In genomic region chr13:33186851-33187250, GRCh38 we compare ENCODE assay signal across 12 cellular contexts.
DNase-seq lines count a peak whose midpoint lies in the region; ATAC-seq and TF ChIP-seq lines count a peak whose summit lies in the region.
"Had no signal": no experiment of that assay in that cellular context is flagged by ENCODE, and none has a peak within 500 bp of the region (broad histone marks: within the 10 kb centered on the region; RNA-seq: fewer than 3 reads in every experiment).

No MANE protein-coding gene starts in this region.

- dilution Hi-C loops in mammary epithelial cell (cut with HindIII; ENCODE audit: low sequenced_read_pairs) = no loop called here

- H4K20me1 ChIP-seq in mammary epithelial cell (ENCODE audit: insufficient read depth, low read length) = no peaks in the 10 kb centered on the region

- DNase-seq in MCF 10A (ENCODE audit: unreplicated experiment) (peak; percentile 25), mammary epithelial cell (no peak), amniotic epithelial cell (ENCODE audit: low read depth) (peak; percentile 70), kidney glomerular epithelial cell (lab: John Stamatoyannopoulos, UW) (peak; percentile 82), upper lobe of left lung (no peak), cerebellar nuclear complex (lab: John Stamatoyannopoulos, UW) (no peak), NCI-H2029 treated with DMSO at 0.1 percent for 48 hours (lab: John Stamatoyannopoulos, UW) (no peak)
- no peak for DNase-seq in naive thymus-derived CD4-positive, alpha-beta T cell
- DNase-seq: C1 segment of cervical spinal cord; hypothalamus; NCI-H2107; stimulated activated CD4-positive, alpha-beta T cell treated with anti-CD3 and anti-CD28 coated beads, Interleukin-4, amount 100 ng/mL, for 24 hours had no signal

- H3K4me2 ChIP-seq in mammary epithelial cell (ENCODE audit: insufficient read depth, low read depth, low read length) = no peak overlapping the region

- H3K4me3 ChIP-seq in mammary epithelial cell (replicated peaks in 1 of 3; ENCODE audit: insufficient read depth in 1 of 3, low read depth in 2 of 3, low read length in 3 of 3) = no peak overlapping the region
- no peak overlapping the region for H3K4me3 ChIP-seq in upper lobe of left lung
- no peak overlapping the region for H3K4me3 ChIP-seq in naive thymus-derived CD4-positive, alpha-beta T cell (ENCODE audit: low read length)

- no peak for TF ChIP-seq POLR2A in upper lobe of left lung (IDR thresholded peaks at IDR 0.05)

- H3K27me3 Mint-ChIP-seq in MCF 10A (ENCODE audit: insufficient read depth, unreplicated experiment) = no peaks in the 10 kb centered on the region
- H3K27me3 Mint-ChIP-seq in naive thymus-derived CD4-positive, alpha-beta T cell = peaks cover 0 to 29% (median 21%) of the 10 kb centered on the region in 5 donors

- no peak overlapping the region for H2AFZ ChIP-seq in mammary epithelial cell (ENCODE audit: low read depth, low read length)

- WGBS in mammary epithelial cell (ENCODE audit: low coverage, missing lambda C conversion rate) = 99% methylated on average over 6 of the region's 7 CpGs
- 60 to 61% methylated on average over 7 of the region's 7 CpGs for WGBS in upper lobe of left lung, 2 donors

- H3K36me3 Mint-ChIP-seq in MCF 10A (ENCODE audit: insufficient read depth, unreplicated experiment) = peaks cover 54% of the 10 kb centered on the region
- H3K36me3 Mint-ChIP-seq in naive thymus-derived CD4-positive, alpha-beta T cell = peaks cover 0 to 8% (median 0%) of the 10 kb centered on the region in 5 donors

- no peak for TF ChIP-seq EP300 in upper lobe of left lung (IDR thresholded peaks at IDR 0.05)

- peak overlapping the region; percentile 8 for H3K27ac Mint-ChIP-seq in MCF 10A (ENCODE audit: low read depth, unreplicated experiment)
- peak overlapping the region in 2 of 9 donors; percentile 13 to 80 for H3K27ac Mint-ChIP-seq in naive thymus-derived CD4-positive, alpha-beta T cell

- POLR2A ChIA-PET in MCF 10A (lab: Yijun Ruan, JAX) = no interaction called here
- POLR2A ChIA-PET in naive thymus-derived CD4-positive, alpha-beta T cell (lab: Charles Lee) = no interaction called here

- BruUV-seq in MCF 10A (replicated peaks; lab: Mats Ljungman, UMichigan) = no TSS peak
- no TSS peak for BruUV-seq in mammary epithelial cell (replicated peaks; lab: Mats Ljungman, UMichigan)

- H3K4me3 Mint-ChIP-seq in MCF 10A (ENCODE audit: unreplicated experiment) = no peak overlapping the region
- H3K4me3 Mint-ChIP-seq in naive thymus-derived CD4-positive, alpha-beta T cell = peak overlapping the region in 1 of 10 donors; percentile 54

- no peak overlapping the region for H3K9ac ChIP-seq in mammary epithelial cell (ENCODE audit: insufficient read depth, low read length)

- H3K79me2 ChIP-seq in mammary epithelial cell (ENCODE audit: insufficient read depth, low read length) = peaks cover 10% of the 10 kb centered on the region

- H3K36me3 ChIP-seq in mammary epithelial cell (ENCODE audit: insufficient read depth, low read length) = no peaks in the 10 kb centered on the region
- peaks cover 0 to 12% (median 0%) of the 10 kb centered on the region in 4 donors for H3K36me3 ChIP-seq in upper lobe of left lung
- H3K36me3 ChIP-seq in naive thymus-derived CD4-positive, alpha-beta T cell (ENCODE audit: control insufficient read depth in 2 of 3, insufficient read depth in 3 of 3, low read length in 3 of 3) = no peaks in the 10 kb centered on the region

- intact Hi-C loops in MCF 10A (cut with micrococcal nuclease) = no loop called here
- intact Hi-C loops in mammary epithelial cell (cut with micrococcal nuclease) = no loop called here
- intact Hi-C loops in naive thymus-derived CD4-positive, alpha-beta T cell (cut with micrococcal nuclease) = no loop called here

- no peaks in the 10 kb centered on the region for H3K27me3 ChIP-seq in mammary epithelial cell (ENCODE audit: insufficient read depth, low read length)
- H3K27me3 ChIP-seq in upper lobe of left lung = no peaks in the 10 kb centered on the region
- H3K27me3 ChIP-seq in naive thymus-derived CD4-positive, alpha-beta T cell (ENCODE audit: control insufficient read depth in 2 of 2, insufficient read depth in 2 of 2, low read length in 2 of 2) = no peaks in the 10 kb centered on the region

- H3K4me1 ChIP-seq in mammary epithelial cell (ENCODE audit: insufficient read depth, low read length) (peaks cover 13% of the 10 kb centered on the region), upper lobe of left lung (peaks cover 15 to 46% (median 23%) of the 10 kb centered on the region in 4 donors)
- H3K4me1 ChIP-seq in naive thymus-derived CD4-positive, alpha-beta T cell (ENCODE audit: control insufficient read depth in 2 of 2, insufficient read depth in 2 of 2, low read length in 2 of 2) = no peaks in the 10 kb centered on the region

- ATAC-seq in upper lobe of left lung (ENCODE audit: low FRiP score in 2 of 2) = peak in 1 of 2 donors; percentile 51
- no peak for ATAC-seq in naive thymus-derived CD4-positive, alpha-beta T cell

- no peaks in the 10 kb centered on the region for H3K9me3 Mint-ChIP-seq in MCF 10A (ENCODE audit: unreplicated experiment)
- H3K9me3 Mint-ChIP-seq in naive thymus-derived CD4-positive, alpha-beta T cell = peaks cover 0 to 6% (median 0%) of the 10 kb centered on the region in 11 donors

- H3K4me1 Mint-ChIP-seq in MCF 10A (ENCODE audit: insufficient read depth, unreplicated experiment) = peaks cover 41% of the 10 kb centered on the region
- peaks cover 0 to 35% (median 5%) of the 10 kb centered on the region in 7 donors for H3K4me1 Mint-ChIP-seq in naive thymus-derived CD4-positive, alpha-beta T cell

- TF ChIP-seq CTCF in MCF 10A (IDR thresholded peaks at IDR 0.05; ENCODE audit: unreplicated experiment) (no peak), mammary epithelial cell (conservative IDR thresholded peaks at IDR 0.05 in 1 of 2, IDR thresholded peaks at IDR 0.05 in 1 of 2; ENCODE audit: extremely low read depth in 1 of 2, insufficient read depth in 1 of 2, low read depth in 1 of 2, low read length in 2 of 2) (no peak), upper lobe of left lung (IDR thresholded peaks at IDR 0.05) (no peak)

- H3K27ac ChIP-seq in mammary epithelial cell (ENCODE audit: insufficient read depth, low read depth, low read length) (no peak overlapping the region), upper lobe of left lung (peak overlapping the region in 3 of 4 donors; percentile 3 to 26 (median 12))
- H3K27ac ChIP-seq in naive thymus-derived CD4-positive, alpha-beta T cell (ENCODE audit: low read depth, low read length) = no peak overlapping the region

- H3K9me3 ChIP-seq in mammary epithelial cell (replicated peaks; ENCODE audit: insufficient read depth, low read length) (no peaks in the 10 kb centered on the region), upper lobe of left lung (no peaks in the 10 kb centered on the region)
- H3K9me3 ChIP-seq in naive thymus-derived CD4-positive, alpha-beta T cell (ENCODE audit: control insufficient read depth in 2 of 3, low read length in 3 of 3) = no peaks in the 10 kb centered on the region

- CTCF ChIA-PET in MCF 10A (lab: Yijun Ruan, JAX) (no interaction called here), mammary epithelial cell (lab: Charles Lee; ENCODE audit: low non-redundant PET) (no interaction called here)
- CTCF ChIA-PET in naive thymus-derived CD4-positive, alpha-beta T cell (lab: Charles Lee) = no interaction called here

- in situ Hi-C loops in mammary epithelial cell (cut with MboI; ENCODE audit: low sequenced_read_pairs in 2 of 2) = no loop called here

Comparison
In these comparisons a context has a peak if more than half of its experiments do, and no peak if none do; other contexts are left out.
1. DNase-seq: peak in MCF 10A (single experiment), amniotic epithelial cell (single experiment) and kidney glomerular epithelial cell (single experiment); none in mammary epithelial cell (single experiment), upper lobe of left lung (0 of 2), cerebellar nuclear complex (0 of 2), naive thymus-derived CD4-positive, alpha-beta T cell (0 of 9) and NCI-H2029 treated with DMSO at 0.1 percent for 48 hours (single experiment).
2. H3K27ac ChIP-seq: peak in upper lobe of left lung (3 of 4); none in mammary epithelial cell (single experiment) and naive thymus-derived CD4-positive, alpha-beta T cell (single experiment).